ENCODE assay signal across 1 cellular context in genomic region chr4:963276-964225, GRCh38.
TF ChIP-seq lines count a peak whose summit lies in the region.

No MANE protein-coding gene starts in this region.

TF ChIP-seq in IMR-90, 13 proteins besides CTCF, POLR2A, EP300 and RAD21:
- no peak for TF ChIP-seq RCOR1 (IDR thresholded peaks at IDR 0.05; ENCODE audit: insufficient replicate concordance, low read length)
